7 cellular contexts compared by ENCODE assay signal in the genomic region with DNA sequence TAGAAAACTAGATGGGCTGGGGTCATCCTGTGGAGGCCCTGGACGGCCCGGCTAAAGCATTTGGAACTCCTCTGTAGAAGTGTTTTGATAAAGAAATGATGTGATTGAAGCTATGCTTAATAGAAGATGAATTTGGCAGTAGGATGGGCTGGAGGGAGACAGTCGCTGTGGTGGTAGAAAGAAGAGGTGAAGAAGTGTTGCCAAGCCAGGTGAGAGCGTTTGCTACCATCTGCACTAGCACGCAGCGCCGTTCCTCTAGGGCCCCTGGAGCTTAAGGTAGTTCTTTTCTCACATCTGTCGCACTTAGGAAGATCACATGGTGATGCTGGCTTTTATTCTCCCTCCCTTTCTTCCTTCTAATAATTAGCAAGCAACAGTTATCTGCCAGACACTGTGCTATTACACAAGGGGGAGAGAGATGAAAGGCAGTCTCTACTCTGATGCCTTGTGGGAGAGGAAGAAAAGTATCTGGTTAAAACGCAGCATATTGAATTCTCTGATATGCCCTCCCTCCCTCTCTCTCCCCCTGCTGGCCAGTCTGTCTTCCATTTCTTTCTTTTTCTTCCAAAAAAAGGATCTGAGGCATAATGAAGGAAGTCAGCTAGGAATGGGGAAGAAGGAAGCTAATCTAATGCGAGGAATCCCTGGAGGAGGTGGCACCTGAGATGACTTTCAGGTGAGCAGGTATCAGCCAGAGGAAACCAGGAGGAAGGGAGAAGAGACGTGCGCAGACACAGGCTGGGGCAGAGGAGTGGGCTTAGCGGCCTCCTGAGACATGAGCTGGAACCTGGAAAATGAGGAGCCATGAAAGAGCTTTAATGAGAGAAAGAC.
A peak's percentile ranks its signal among the peaks of the same experiment; 100 is the strongest.
DNase-seq lines count a peak whose midpoint lies in the region; ATAC-seq, FAIRE-seq and TF ChIP-seq lines count a peak whose summit lies in the region.

No MANE protein-coding gene starts in this region.

- H2AFZ ChIP-seq in SK-N-SH (ENCODE audit: low read depth) = no peak overlapping the region
- no peak overlapping the region for H2AFZ ChIP-seq in endothelial cell of umbilical vein (ENCODE audit: low read depth, low read length)
- no peak overlapping the region for H2AFZ ChIP-seq in smooth muscle cell (ENCODE audit: low read depth)

- intact Hi-C loops in endothelial cell of umbilical vein (cut with micrococcal nuclease) = loop anchor here (10.0 kb wide), 1 partner anchor 589 kb away; no protein-coding TSS in a partner anchor

- H3K27ac ChIP-seq in SK-N-SH (ENCODE audit: low read depth in 2 of 2, low read length in 1 of 2) = peak overlapping the region; percentile 8 to 100; a peak in 3 of 4 replicates
- H3K27ac ChIP-seq in endothelial cell of umbilical vein (ENCODE audit: insufficient read depth, low read depth, low read length) = peak overlapping the region; percentile 42
- H3K27ac ChIP-seq in smooth muscle cell (ENCODE audit: low read depth) = peak overlapping the region; percentile 62

- no peak for FAIRE-seq in endothelial cell of umbilical vein (lab: Jason Lieb, UNC)

- H3K4me2 ChIP-seq in SK-N-SH = no peak overlapping the region; the same call in 1 of the 2 replicates
- H3K4me2 ChIP-seq in endothelial cell of umbilical vein (ENCODE audit: insufficient read depth, low read length) = no peak overlapping the region
- H3K4me2 ChIP-seq in smooth muscle cell = peak overlapping the region; percentile 11

- H4K20me1 ChIP-seq in SK-N-SH (ENCODE audit: insufficient read depth) = peaks cover 78% of the 10 kb centered on the region; the same call in 1 of the 2 replicates
- peaks cover 3% of the 10 kb centered on the region for H4K20me1 ChIP-seq in endothelial cell of umbilical vein (replicated peaks; ENCODE audit: control insufficient read depth, extremely low read depth, insufficient read depth, low read length)
- H4K20me1 ChIP-seq in smooth muscle cell (ENCODE audit: low read depth) = peaks cover 11% of the 10 kb centered on the region

- H3K9me3 ChIP-seq in SK-N-SH = no peaks in the 10 kb centered on the region
- no peaks in the 10 kb centered on the region for H3K9me3 ChIP-seq in endothelial cell of umbilical vein (replicated peaks; ENCODE audit: control insufficient read depth, insufficient read depth, low read length)
- no peaks in the 10 kb centered on the region for H3K9me3 ChIP-seq in smooth muscle cell (replicated peaks; ENCODE audit: low read depth)

- ATAC-seq in GM18498 (IDR thresholded peaks at IDR 0.05; ENCODE audit: unreplicated experiment) = no peak
- ATAC-seq in HG03571 (IDR thresholded peaks at IDR 0.05; ENCODE audit: unreplicated experiment) = no peak

- H3K9me1 ChIP-seq in endothelial cell of umbilical vein (replicated peaks; ENCODE audit: control insufficient read depth, extremely low read depth, insufficient read depth, low read length) = no peaks in the 10 kb centered on the region

- no peak for TF ChIP-seq EP300 in SK-N-SH (IDR thresholded peaks at IDR 0.05; ENCODE audit: borderline replicate concordance in 1 of 2, low read depth in 1 of 2, low read length in 1 of 2)

- WGBS in SK-N-SH (ENCODE audit: low lambda C conversion rate) = 77% methylated on average over 13 of the region's 13 CpGs
- 80% methylated on average over 13 of the region's 13 CpGs for WGBS in smooth muscle cell (ENCODE audit: low lambda C conversion rate)

- H3K4me1 ChIP-seq in SK-N-SH (ENCODE audit: control insufficient read depth in 1 of 2, insufficient read depth in 2 of 2, low read depth in 1 of 2, low read length in 1 of 2) (peaks cover 10 to 60% of the 10 kb centered on the region in 2 experiments), endothelial cell of umbilical vein (ENCODE audit: control insufficient read depth, extremely low read depth, insufficient read depth, low read length) (peaks cover 73% of the 10 kb centered on the region), smooth muscle cell (ENCODE audit: low read depth) (peaks cover 7% of the 10 kb centered on the region)

- CTCF ChIA-PET in SK-N-SH (lab: Yijun Ruan, JAX) = interaction anchor here (0.5 to 6.5 kb wide), 101 partner anchors 9 to 810 kb away, joined by 3 to 186 read pairs (median 7); partner anchors contain the start of gene MKLN1
- CTCF ChIA-PET in endothelial cell of umbilical vein (lab: Charles Lee) = interaction anchor here (0.7 to 7.2 kb wide), 58 partner anchors 10 to 824 kb away, joined by 3 to 175 read pairs (median 7); no protein-coding TSS in a partner anchor

- H3K9me2 ChIP-seq in SK-N-SH = no peaks in the 10 kb centered on the region

- TF ChIP-seq CTCF in GM12875 (IDR thresholded peaks at IDR 0.05; ENCODE audit: borderline replicate concordance, insufficient read depth, low read depth, low read length) (0 out of 2 replicates have a peak, but pooled peaks have one; percentile 30), SK-N-SH (IDR thresholded peaks at IDR 0.05) (peak; percentile 66), endothelial cell of umbilical vein (IDR thresholded peaks at IDR 0.05; ENCODE audit: extremely low read depth in 1 of 2, insufficient read depth in 1 of 2, low read depth in 1 of 2, low read length in 2 of 2) (peak; percentile 31 to 46), smooth muscle cell (IDR thresholded peaks at IDR 0.05; ENCODE audit: borderline replicate concordance, insufficient read depth, poor library complexity, severe bottlenecking) (peak; percentile 40)

- dilution Hi-C loops in endothelial cell of umbilical vein (cut with MboI; ENCODE audit: extremely low pct_ligation_motif_present, low sequenced_read_pairs) = no loop called here

- H3K36me3 ChIP-seq in SK-N-SH (replicated peaks in 1 of 2; ENCODE audit: control insufficient read depth in 1 of 2, insufficient read depth in 2 of 2, low read length in 1 of 2) = peaks cover 44 to 60% of the 10 kb centered on the region in 2 experiments
- peaks cover 29% of the 10 kb centered on the region in 2 experiments for H3K36me3 ChIP-seq in endothelial cell of umbilical vein (ENCODE audit: control insufficient read depth in 2 of 2, extremely low read depth in 1 of 2, insufficient read depth in 2 of 2, low read length in 2 of 2)
- peaks cover 5% of the 10 kb centered on the region for H3K36me3 ChIP-seq in smooth muscle cell (ENCODE audit: low read depth)

- H3F3A ChIP-seq in SK-N-SH (replicated peaks; ENCODE audit: insufficient read depth) (peaks cover 84% of the 10 kb centered on the region), smooth muscle cell (ENCODE audit: low read depth) (peaks cover 18% of the 10 kb centered on the region)

- POLR2A ChIA-PET in SK-N-SH (lab: Yijun Ruan, JAX) (no interaction called here), endothelial cell of umbilical vein (lab: Charles Lee) (interaction anchor here (1.0 to 1.4 kb wide), 2 partner anchors 16 to 25 kb away, joined by 3 to 6 read pairs; no protein-coding TSS in a partner anchor)

- TF ChIP-seq RAD21 in SK-N-SH (IDR thresholded peaks at IDR 0.05; ENCODE audit: low read length) = peak; percentile 20; the same call in 1 of the 2 replicates

- no peak for DNase-seq in SK-N-SH
- no peak for DNase-seq in endothelial cell of umbilical vein (ENCODE audit: low read depth, low spot score)
- DNase-seq in smooth muscle cell (lab: John Stamatoyannopoulos, UW; ENCODE audit: unreplicated experiment) = no peak
- no peak for DNase-seq in HuH-7 (ENCODE audit: low spot score)

- no peak for TF ChIP-seq POLR2A in endothelial cell of umbilical vein (IDR thresholded peaks at IDR 0.05; ENCODE audit: low read depth, low read length)

- H3K4me3 ChIP-seq in GM12875 (ENCODE audit: low read depth, low read length) (no peak overlapping the region), SK-N-SH (ENCODE audit: low read depth in 2 of 2, low read length in 1 of 2) (peak overlapping the region in 1 of 2 experiments; percentile 1; a peak in 1 of 4 replicates), endothelial cell of umbilical vein (replicated peaks in 1 of 3; ENCODE audit: insufficient read depth in 1 of 3, low read depth in 1 of 3, low read length in 3 of 3) (no peak overlapping the region), smooth muscle cell (no peak overlapping the region)

- H3K9ac ChIP-seq in SK-N-SH (peak overlapping the region; percentile 2; the same call in 1 of the 2 replicates), endothelial cell of umbilical vein (replicated peaks; ENCODE audit: extremely low read depth, insufficient read depth, low read length) (no peak overlapping the region), smooth muscle cell (ENCODE audit: low read depth) (no peak overlapping the region)

- no TSS peak for BruUV-seq in endothelial cell of umbilical vein (replicated peaks; lab: Mats Ljungman, UMichigan)

- H3K27me3 ChIP-seq in SK-N-SH (ENCODE audit: insufficient read depth) (no peaks in the 10 kb centered on the region), endothelial cell of umbilical vein (ENCODE audit: control insufficient read depth in 2 of 2, insufficient read depth in 2 of 2, low read length in 2 of 2) (no peaks in the 10 kb centered on the region), smooth muscle cell (ENCODE audit: low read depth) (no peaks in the 10 kb centered on the region)

- H3K79me2 ChIP-seq in SK-N-SH (ENCODE audit: insufficient read depth) = peaks cover 97% of the 10 kb centered on the region
- peaks cover 94% of the 10 kb centered on the region for H3K79me2 ChIP-seq in endothelial cell of umbilical vein (ENCODE audit: control insufficient read depth, insufficient read depth, low read length)
- H3K79me2 ChIP-seq in smooth muscle cell (ENCODE audit: low read depth) = peaks cover 69% of the 10 kb centered on the region

TF ChIP-seq in SK-N-SH, 30 proteins besides CTCF, POLR2A, EP300 and RAD21:
- TF ChIP-seq MEF2A (IDR thresholded peaks at IDR 0.05; ENCODE audit: borderline replicate concordance, low read depth) (no peak), GATA2 (CRISPR knock-in tag; IDR thresholded peaks at IDR 0.05) (no peak), TCF12 (IDR thresholded peaks at IDR 0.05) (no peak), RFX5 (IDR thresholded peaks at IDR 0.05; ENCODE audit: low read length) (no peak), SIN3A (IDR thresholded peaks at IDR 0.05; ENCODE audit: borderline replicate concordance, low read depth, low read length) (peak; percentile 43; the same call in 1 of the 2 replicates), CHD2 (IDR thresholded peaks at IDR 0.05; ENCODE audit: low read length, partially characterized antibody) (no peak)
TF ChIP-seq in SK-N-SH: peak in this region for 1.

TF ChIP-seq in endothelial cell of umbilical vein, 7 proteins besides CTCF, POLR2A, EP300 and RAD21 (continues in another document):
- TF ChIP-seq FOS (IDR thresholded peaks at IDR 0.05; ENCODE audit: borderline replicate concordance, insufficient read depth, low read length) (no peak), EZH2 (IDR thresholded peaks at IDR 0.05; ENCODE audit: borderline replicate concordance, low read depth, low read length, severe bottlenecking) (no peak), POLR2AphosphoS5 (IDR thresholded peaks at IDR 0.05; ENCODE audit: insufficient read depth, low read depth, low read length) (no peak), MAX (IDR thresholded peaks at IDR 0.05; ENCODE audit: insufficient read depth, insufficient read length) (no peak), GATA2 (IDR thresholded peaks at IDR 0.05; ENCODE audit: insufficient read depth, insufficient read length, low read depth, low read length) (no peak), MYC (IDR thresholded peaks at IDR 0.05; ENCODE audit: low read depth, low read length) (no peak)
